ENCODE assay signal across 7 cellular contexts in the genomic region with DNA sequence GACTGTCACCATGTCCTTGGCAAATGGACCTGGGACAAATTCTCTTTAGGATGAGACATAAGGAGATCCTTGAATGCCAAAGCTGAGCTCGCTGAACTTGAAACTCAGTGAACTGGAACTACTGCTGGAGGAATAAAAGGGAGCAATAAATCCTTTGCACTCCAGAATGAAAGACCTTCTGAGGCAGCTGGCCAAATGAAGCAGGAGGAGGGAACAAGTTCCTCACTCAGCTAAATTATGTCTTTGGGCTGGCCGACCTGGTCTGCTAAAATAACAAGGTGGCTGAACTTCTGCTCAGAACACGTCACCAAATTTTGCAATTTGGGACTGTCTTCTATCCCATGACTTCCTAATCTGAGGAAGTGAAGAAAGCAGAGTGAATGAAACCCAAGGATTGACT.
A peak's percentile ranks its signal among the peaks of the same experiment; 100 is the strongest.
DNase-seq lines count a peak whose midpoint lies in the region; TF ChIP-seq lines count a peak whose summit lies in the region.

No MANE protein-coding gene starts in this region.

- peak; percentile 75 to 82 for DNase-seq in NCI-H187 (lab: John Stamatoyannopoulos, UW)
- peak; percentile 70 for DNase-seq in kidney tubule cell (ENCODE audit: low spot score)
- peak; percentile 84 for DNase-seq in testis
- DNase-seq in activated T-helper 1 cell treated with anti-CD3 and anti-CD28 coated beads, Interleukin-12 subunit alpha, Interleukin-12 subunit beta, Interleukin-2, Interleukin-4 antibody, amounts not matched to agents 30 ng/mL and 10 ng/mL and 1 ng/mL, durations not matched to agents 14 hours and 24 hours and 36 hours (ENCODE audit: low spot score), result no peak
- DNase-seq in activated CD8-positive, alpha-beta memory T cell treated with anti-CD3 and anti-CD28 coated beads for 24 hours, result no peak
- no peak for DNase-seq in stimulated activated naive CD4-positive, alpha-beta T cell treated with Interleukin-2 at 50 U/mL for 16 hours (lab: John Stamatoyannopoulos, UW)

- intact Hi-C loops in testis (cut with DNase I; ENCODE audit: low total_unique reads), result no loop called here
- intact Hi-C loops in activated T-helper 1 cell treated with anti-CD3 and anti-CD28 coated beads, Interleukin-12 subunit alpha, Interleukin-12 subunit beta, Interleukin-2, Interleukin-4 antibody, amounts not matched to agents 30 ng/mL and 10 ng/mL and 1 ng/mL, durations not matched to agents 14 hours and 24 hours and 36 hours (cut with micrococcal nuclease), result no loop called here

- no peak for TF ChIP-seq POLR2A in testis (IDR thresholded peaks at IDR 0.05)

- peaks cover 8% of the 10 kb centered on the region for H3K4me1 ChIP-seq in testis

- no peaks in the 10 kb centered on the region for H3K27me3 Mint-ChIP-seq in activated T-helper 1 cell treated with anti-CD3 and anti-CD28 coated beads, Interleukin-12 subunit alpha, Interleukin-12 subunit beta, Interleukin-2, Interleukin-4 antibody, amounts not matched to agents 30 ng/mL and 10 ng/mL and 1 ng/mL, durations not matched to agents 14 hours and 24 hours and 36 hours (ENCODE audit: insufficient read depth)

- H3K4me1 Mint-ChIP-seq in activated T-helper 1 cell treated with anti-CD3 and anti-CD28 coated beads, Interleukin-12 subunit alpha, Interleukin-12 subunit beta, Interleukin-2, Interleukin-4 antibody, amounts not matched to agents 30 ng/mL and 10 ng/mL and 1 ng/mL, durations not matched to agents 14 hours and 24 hours and 36 hours (ENCODE audit: low read depth), result peaks cover 4% of the 10 kb centered on the region

- peak overlapping the region; percentile 44 for H3K27ac ChIP-seq in angular gyrus (ENCODE audit: low read depth, low read length)
- H3K27ac ChIP-seq in testis, result peak overlapping the region in 1 of 2 donors; percentile 23

- H3K36me3 ChIP-seq in testis (ENCODE audit: low read depth, missing control alignments), result no peaks in the 10 kb centered on the region

- H3K4me3 ChIP-seq in testis, result no peak overlapping the region

- no peaks in the 10 kb centered on the region for H3K27me3 ChIP-seq in testis

- no peak overlapping the region for H3K27ac Mint-ChIP-seq in activated T-helper 1 cell treated with anti-CD3 and anti-CD28 coated beads, Interleukin-12 subunit alpha, Interleukin-12 subunit beta, Interleukin-2, Interleukin-4 antibody, amounts not matched to agents 30 ng/mL and 10 ng/mL and 1 ng/mL, durations not matched to agents 14 hours and 24 hours and 36 hours

- TF ChIP-seq CTCF in testis (IDR thresholded peaks at IDR 0.05), result no peak

- peaks cover 21% of the 10 kb centered on the region for H3K36me3 Mint-ChIP-seq in activated T-helper 1 cell treated with anti-CD3 and anti-CD28 coated beads, Interleukin-12 subunit alpha, Interleukin-12 subunit beta, Interleukin-2, Interleukin-4 antibody, amounts not matched to agents 30 ng/mL and 10 ng/mL and 1 ng/mL, durations not matched to agents 14 hours and 24 hours and 36 hours (ENCODE audit: low read depth)

- H3K9me3 Mint-ChIP-seq in activated T-helper 1 cell treated with anti-CD3 and anti-CD28 coated beads, Interleukin-12 subunit alpha, Interleukin-12 subunit beta, Interleukin-2, Interleukin-4 antibody, amounts not matched to agents 30 ng/mL and 10 ng/mL and 1 ng/mL, durations not matched to agents 14 hours and 24 hours and 36 hours, result peaks cover 5% of the 10 kb centered on the region

- WGBS in testis, 2 donors, result 61 to 67% methylated on average over 3 of the region's 3 CpGs

- H3K4me3 Mint-ChIP-seq in activated T-helper 1 cell treated with anti-CD3 and anti-CD28 coated beads, Interleukin-12 subunit alpha, Interleukin-12 subunit beta, Interleukin-2, Interleukin-4 antibody, amounts not matched to agents 30 ng/mL and 10 ng/mL and 1 ng/mL, durations not matched to agents 14 hours and 24 hours and 36 hours, result no peak overlapping the region

- H3K9me3 ChIP-seq in testis, result no peaks in the 10 kb centered on the region

Comparison
In these comparisons a context has a peak if more than half of its experiments do, and no peak if none do; other contexts are left out.
1. DNase-seq: peak in NCI-H187 (2 of 2), kidney tubule cell (single experiment) and testis (single experiment); none in activated T-helper 1 cell treated with anti-CD3 and anti-CD28 coated beads, Interleukin-12 subunit alpha, Interleukin-12 subunit beta, Interleukin-2, Interleukin-4 antibody, amounts not matched to agents 30 ng/mL and 10 ng/mL and 1 ng/mL, durations not matched to agents 14 hours and 24 hours and 36 hours (single experiment), activated CD8-positive, alpha-beta memory T cell treated with anti-CD3 and anti-CD28 coated beads for 24 hours (single experiment) and stimulated activated naive CD4-positive, alpha-beta T cell treated with Interleukin-2 at 50 U/mL for 16 hours (single experiment).